Comparison of ENCODE assay signal across 2 cellular contexts in genomic region chr2:213149949-213150314, GRCh38.
TF ChIP-seq lines count a peak whose summit lies in the region.

No MANE protein-coding gene starts in this region.

TF ChIP-seq in HCT116, 20 proteins besides CTCF, POLR2A, EP300 and RAD21 (continued from another document):
- TF ChIP-seq ZNF274 (IDR thresholded peaks at IDR 0.05; ENCODE audit: low read depth, low read length) (no peak), REST (IDR thresholded peaks at IDR 0.05; ENCODE audit: low read depth) (no peak), CBX3 (IDR thresholded peaks at IDR 0.05; ENCODE audit: low read depth) (no peak), ZFX (IDR thresholded peaks at IDR 0.05) (no peak), EGR1 (IDR thresholded peaks at IDR 0.05; ENCODE audit: low read depth) (no peak), EZH2phosphoT487 (IDR thresholded peaks at IDR 0.05; ENCODE audit: borderline replicate concordance) (no peak), POLR2AphosphoS5 (IDR thresholded peaks at IDR 0.05; ENCODE audit: low read depth, low read length) (no peak), JUND (IDR thresholded peaks at IDR 0.05) (no peak)

TF ChIP-seq in WTC11, 78 proteins besides CTCF, POLR2A, EP300 and RAD21 (continued from another document):
- TF ChIP-seq SMAD3 (CRISPR knock-in tag; IDR thresholded peaks at IDR 0.05; ENCODE audit: borderline replicate concordance) = no peak
TF ChIP-seq in WTC11: peak in this region for 0.
